ENCODE assay signal across 39 cellular contexts in genomic region chr5:119257613-119258012, GRCh38.
"Had no signal": no experiment of that assay in that cellular context is flagged by ENCODE, and none has a peak within 500 bp of the region (broad histone marks: within the 10 kb centered on the region; RNA-seq: fewer than 3 reads in every experiment).

No MANE protein-coding gene starts in this region.

- H3K27me3 Mint-ChIP-seq: activated naive CD4-positive, alpha-beta T cell treated with anti-CD3 and anti-CD28 coated beads, Interleukin-2, amount 10 ng/mL, durations not matched to agents 7 days and 5 days; activated naive CD4-positive, alpha-beta T cell treated with anti-CD3 and anti-CD28 coated beads, Interleukin-2, amount 50 U/mL, for 24 hours; activated naive CD8-positive, alpha-beta T cell; activated naive CD8-positive, alpha-beta T cell treated with anti-CD3 and anti-CD28 coated beads for 36 hours; activated naive CD8-positive, alpha-beta T cell treated with anti-CD3 and anti-CD28 coated beads, Interleukin-2, amount 10 ng/mL, durations not matched to agents 7 days and 5 days; activated naive CD8-positive, alpha-beta T cell treated with anti-CD3 and anti-CD28 coated beads, Interleukin-2, amount 50 U/mL, for 24 hours; activated T-cell treated with anti-CD3 and anti-CD28 coated beads, Interleukin-2, amount 50 U/mL, for 24 hours; activated T-helper 17 cell treated with anti-CD3 and anti-CD28 coated beads, Interleukin-2, amount 50 U/mL, for 72 hours; brain; central memory CD8-positive, alpha-beta T cell had no signal

- ATAC-seq: activated naive CD4-positive, alpha-beta T cell treated with anti-CD3 and anti-CD28 coated beads, Interleukin-2, amount 50 U/mL, for 72 hours; activated naive CD8-positive, alpha-beta T cell treated with anti-CD3 and anti-CD28 coated beads, Interleukin-2, amount 50 U/mL, for 24 hours; activated T-cell treated with anti-CD3 and anti-CD28 coated beads, Interleukin-2, amount 50 U/mL, for 4 hours; activated T-cell treated with anti-CD3 and anti-CD28 coated beads, Interleukin-2, amount 50 U/mL, for 72 hours; activated T-helper 17 cell treated with anti-CD3 and anti-CD28 coated beads, Interleukin-2, amount 50 U/mL, for 72 hours; body of pancreas had no signal

- DNase-seq: activated effector memory CD4-positive, alpha-beta T cell treated with anti-CD3 and anti-CD28 coated beads, Interleukin-2, amount 50 U/mL, for 16 hours; activated effector memory CD4-positive, alpha-beta T cell treated with Interleukin-2 at 50 U/mL for 16 hours; activated gamma-delta T cell; activated gamma-delta T cell treated with Interleukin-2 at 50 U/mL for 16 hours; activated naive CD4-positive, alpha-beta T cell; activated naive CD4-positive, alpha-beta T cell treated with anti-CD3 and anti-CD28 coated beads for 36 hours; activated naive CD4-positive, alpha-beta T cell treated with anti-CD3 and anti-CD28 coated beads, Interleukin-2, amount 10 ng/mL, durations not matched to agents 7 days and 5 days; activated naive CD4-positive, alpha-beta T cell treated with anti-CD3 and anti-CD28 coated beads, Interleukin-2, amount 50 U/mL, for 16 hours; activated naive CD4-positive, alpha-beta T cell treated with Interleukin-2 at 50 U/mL for 16 hours; activated naive CD8-positive, alpha-beta T cell treated with anti-CD3 and anti-CD28 coated beads for 36 hours; activated naive CD8-positive, alpha-beta T cell treated with anti-CD3 and anti-CD28 coated beads, Interleukin-2, amount 10 ng/mL, durations not matched to agents 7 days and 5 days; activated naive CD8-positive, alpha-beta T cell treated with anti-CD3 and anti-CD28 coated beads, Interleukin-2, amount 50 U/mL, for 24 hours; activated T-cell treated with anti-CD3 and anti-CD28 coated beads, Interleukin-2, amount 50 U/mL, for 24 hours; activated T-cell treated with anti-CD3 and anti-CD28 coated beads, Interleukin-2, amount 50 U/mL, for 4 hours; activated T-cell treated with anti-CD3 and anti-CD28 coated beads, Interleukin-2, amount 50 U/mL, for 48 hours; activated T-cell treated with anti-CD3 and anti-CD28 coated beads, Interleukin-2, amount 50 U/mL, for 72 hours; adrenal gland; amniotic stem cell; amygdala; anterior cingulate cortex; aorta; body of pancreas; brain microvascular endothelial cell; caudate nucleus; central memory CD4-positive, alpha-beta T cell; cerebellar nuclear complex had no signal

- H3K36me3 ChIP-seq: adrenal gland, ascending aorta, brain microvascular endothelial cell, breast epithelium, cardiac muscle cell had no signal

- H3K4me1 Mint-ChIP-seq: activated naive CD8-positive, alpha-beta T cell treated with anti-CD3 and anti-CD28 coated beads for 36 hours; activated naive CD8-positive, alpha-beta T cell treated with anti-CD3 and anti-CD28 coated beads, Interleukin-2, amount 10 ng/mL, durations not matched to agents 7 days and 5 days; brain had no signal

- H3K4me3 ChIP-seq: adrenal gland, ascending aorta, body of pancreas, breast epithelium, cardiac muscle cell had no signal

- H3K27ac Mint-ChIP-seq: activated naive CD4-positive, alpha-beta T cell treated with anti-CD3 and anti-CD28 coated beads for 36 hours; activated naive CD4-positive, alpha-beta T cell treated with anti-CD3 and anti-CD28 coated beads, Interleukin-2, amount 10 ng/mL, durations not matched to agents 7 days and 5 days; activated naive CD4-positive, alpha-beta T cell treated with anti-CD3 and anti-CD28 coated beads, Interleukin-2, amount 50 U/mL, for 24 hours; activated naive CD4-positive, alpha-beta T cell treated with anti-CD3 and anti-CD28 coated beads, Interleukin-2, amount 50 U/mL, for 72 hours; activated naive CD8-positive, alpha-beta T cell; activated naive CD8-positive, alpha-beta T cell treated with anti-CD3 and anti-CD28 coated beads for 36 hours; activated naive CD8-positive, alpha-beta T cell treated with anti-CD3 and anti-CD28 coated beads, Interleukin-2, amount 10 ng/mL, durations not matched to agents 7 days and 5 days; activated naive CD8-positive, alpha-beta T cell treated with anti-CD3 and anti-CD28 coated beads, Interleukin-2, amount 50 U/mL, for 24 hours; activated T-cell treated with anti-CD3 and anti-CD28 coated beads, Interleukin-2, amount 50 U/mL, for 24 hours; activated T-helper 1 cell treated with anti-CD3 and anti-CD28 coated beads, Interleukin-12 subunit alpha, Interleukin-12 subunit beta, Interleukin-2, Interleukin-4 antibody, amounts not matched to agents 30 ng/mL and 10 ng/mL and 1 ng/mL, durations not matched to agents 14 hours and 24 hours and 36 hours; activated T-helper 17 cell treated with anti-CD3 and anti-CD28 coated beads, Interleukin-2, amount 50 U/mL, for 72 hours; activated T-helper 2 cell treated with anti-CD3 and anti-CD28 coated beads, Interferon-gamma antibody, Interleukin-2, Interleukin-4, amounts not matched to agents 10 μg/mL and 5 μg/mL and 100 μg/mL, durations not matched to agents 14 hours and 24 hours and 36 hours; brain had no signal

- H3K4me3 Mint-ChIP-seq: activated naive CD4-positive, alpha-beta T cell treated with anti-CD3 and anti-CD28 coated beads for 36 hours; activated naive CD4-positive, alpha-beta T cell treated with anti-CD3 and anti-CD28 coated beads, Interleukin-2, amount 10 ng/mL, durations not matched to agents 7 days and 5 days; activated naive CD4-positive, alpha-beta T cell treated with anti-CD3 and anti-CD28 coated beads, Interleukin-2, amount 50 U/mL, for 24 hours; activated naive CD8-positive, alpha-beta T cell; activated naive CD8-positive, alpha-beta T cell treated with anti-CD3 and anti-CD28 coated beads for 36 hours; activated naive CD8-positive, alpha-beta T cell treated with anti-CD3 and anti-CD28 coated beads, Interleukin-2, amount 10 ng/mL, durations not matched to agents 7 days and 5 days; activated naive CD8-positive, alpha-beta T cell treated with anti-CD3 and anti-CD28 coated beads, Interleukin-2, amount 50 U/mL, for 24 hours; activated T-cell treated with anti-CD3 and anti-CD28 coated beads, Interleukin-2, amount 50 U/mL, for 24 hours; activated T-cell treated with anti-CD3 and anti-CD28 coated beads, Interleukin-2, amount 50 U/mL, for 4 hours; activated T-cell treated with anti-CD3 and anti-CD28 coated beads, Interleukin-2, amount 50 U/mL, for 72 hours; activated T-helper 1 cell treated with anti-CD3 and anti-CD28 coated beads, Interleukin-12 subunit alpha, Interleukin-12 subunit beta, Interleukin-2, Interleukin-4 antibody, amounts not matched to agents 30 ng/mL and 10 ng/mL and 1 ng/mL, durations not matched to agents 14 hours and 24 hours and 36 hours; activated T-helper 17 cell treated with anti-CD3 and anti-CD28 coated beads, Interleukin-2, amount 50 U/mL, for 72 hours; brain; central memory CD8-positive, alpha-beta T cell had no signal

- H3K27ac ChIP-seq: adrenal gland, ascending aorta, body of pancreas, brain microvascular endothelial cell, breast epithelium, cardiac muscle cell had no signal

- H3K27me3 ChIP-seq: adrenal gland, ascending aorta, body of pancreas, brain microvascular endothelial cell, breast epithelium, cardiac muscle cell had no signal

- FAIRE-seq: astrocyte, bronchial epithelial cell had no signal

- H3K9me3 ChIP-seq: ascending aorta, body of pancreas had no signal

- H3K4me1 ChIP-seq: adrenal gland, ascending aorta, body of pancreas, breast epithelium had no signal
